Comparison of ENCODE assay signal across 9 cellular contexts in genomic region chr3:120093923-120094775, GRCh38. TPM values are rescaled to one million over a fixed set of nuclear protein-coding genes. Genes with fewer than 3 reads are reported as not detected.
A peak's percentile ranks its signal among the peaks of the same experiment; 100 is the strongest.
DNase-seq lines count a peak whose midpoint lies in the region; ATAC-seq lines count a peak whose summit lies in the region.
"Had no signal": no experiment of that assay in that cellular context is flagged by ENCODE, and none has a peak within 500 bp of the region (broad histone marks: within the 10 kb centered on the region; RNA-seq: fewer than 3 reads in every experiment).

Gene GSK3B, minus strand, starts transcription at chr3:120094447. Its CDS starts 1,013 bp downstream, at chr3:120093434.

- peaks cover 18% of the 10 kb centered on the region in 2 donors for H3K36me3 Mint-ChIP-seq in activated naive CD4-positive, alpha-beta T cell treated with anti-CD3 and anti-CD28 coated beads, Interleukin-2, amount 50 U/mL, for 72 hours

- H3K4ac ChIP-seq in trophoblast cell (ENCODE audit: low read depth, low read length) = peak within 1 kb of the TSS; percentile 96

- peaks cover 18% of the 10 kb centered on the region for H3K79me2 ChIP-seq in trophoblast cell (ENCODE audit: control insufficient read depth, insufficient read depth, low read length, poor library complexity)

- DNase-seq in DMS 273 (lab: John Stamatoyannopoulos, UW; ENCODE audit: unreplicated experiment) (peak; percentile 96), HuH-7 (ENCODE audit: low spot score) (peak; percentile 91), SJSA1 (ENCODE audit: low read depth in 1 of 2, low spot score in 2 of 2) (peak; percentile 70 to 79), glomerular visceral epithelial cell (ENCODE audit: extremely low spot score) (peak; percentile 100), trophoblast cell (peak; percentile 71 to 74), ureter (ENCODE audit: low spot score) (peak; percentile 79)
- peak; percentile 76 to 81 for DNase-seq in activated naive CD4-positive, alpha-beta T cell treated with anti-CD3 and anti-CD28 coated beads, Interleukin-2, amount 50 U/mL, for 72 hours (ENCODE audit: low spot score in 2 of 2)

- H3K4me3 ChIP-seq in SJSA1 = peak within 1 kb of the TSS; percentile 78
- H3K4me3 ChIP-seq in trophoblast cell (ENCODE audit: low read depth, low read length) = peak within 1 kb of the TSS; percentile 78

- peak within 1 kb of the TSS; percentile 100 for H4K91ac ChIP-seq in trophoblast cell (ENCODE audit: low read depth, low read length)

- peak within 1 kb of the TSS; percentile 100 for H2BK5ac ChIP-seq in trophoblast cell (ENCODE audit: low read depth, low read length, poor library complexity)

- H3K9me3 Mint-ChIP-seq in activated naive CD4-positive, alpha-beta T cell treated with anti-CD3 and anti-CD28 coated beads, Interleukin-2, amount 50 U/mL, for 72 hours = no peaks in the 10 kb centered on the region
- H3K9me3 Mint-ChIP-seq: stimulated activated naive CD8-positive, alpha-beta T cell treated with anti-CD3 and anti-CD28 coated beads, Interleukin-15, Interleukin-2, amounts not matched to agents 100 ng/mL and 50 ng/mL, for 24 hours had no signal

- ATAC-seq in GM21423 (IDR thresholded peaks at IDR 0.05; ENCODE audit: unreplicated experiment) = peak; percentile 34
- ATAC-seq in activated naive CD4-positive, alpha-beta T cell treated with anti-CD3 and anti-CD28 coated beads, Interleukin-2, amount 50 U/mL, for 72 hours = peak; percentile 61 to 71

- H3K27me3 ChIP-seq in SJSA1 (replicated peaks) = no peaks in the 10 kb centered on the region
- no peaks in the 10 kb centered on the region for H3K27me3 ChIP-seq in trophoblast cell (ENCODE audit: insufficient read depth, low read length)

- peak within 1 kb of the TSS; percentile 99 for H2AK5ac ChIP-seq in trophoblast cell (ENCODE audit: low read length)

- H3K27ac Mint-ChIP-seq in activated naive CD4-positive, alpha-beta T cell treated with anti-CD3 and anti-CD28 coated beads, Interleukin-2, amount 50 U/mL, for 72 hours = peak within 1 kb of the TSS in 1 of 2 donors; percentile 99
- H3K27ac Mint-ChIP-seq: stimulated activated naive CD8-positive, alpha-beta T cell treated with anti-CD3 and anti-CD28 coated beads, Interleukin-15, Interleukin-2, amounts not matched to agents 100 ng/mL and 50 ng/mL, for 24 hours had no signal

- no peak within 1 kb of the TSS for H3K23ac ChIP-seq in trophoblast cell (ENCODE audit: low read length)

- peaks cover 22% of the 10 kb centered on the region for H3K79me1 ChIP-seq in trophoblast cell (ENCODE audit: low read length)

- H3K27ac ChIP-seq in SJSA1 (peak within 1 kb of the TSS; percentile 99), trophoblast cell (ENCODE audit: low read depth, low read length) (peak within 1 kb of the TSS; percentile 100)

- H3K36me3 ChIP-seq in SJSA1 = peaks cover 19% of the 10 kb centered on the region
- H3K36me3 ChIP-seq in trophoblast cell (ENCODE audit: control insufficient read depth in 1 of 2, insufficient read depth in 2 of 2, low read length in 2 of 2) = no peaks in the 10 kb centered on the region

- H3K9ac ChIP-seq in trophoblast cell (ENCODE audit: low read length) = peak within 1 kb of the TSS; percentile 91

- peak within 1 kb of the TSS; percentile 99 for H3K18ac ChIP-seq in trophoblast cell (ENCODE audit: low read length)

- H2BK12ac ChIP-seq in trophoblast cell (ENCODE audit: low read length) = peak within 1 kb of the TSS; percentile 44

- H3K4me1 ChIP-seq in SJSA1 (replicated peaks) (peaks cover 18% of the 10 kb centered on the region), trophoblast cell (ENCODE audit: control insufficient read depth in 1 of 2, insufficient read depth in 2 of 2, low read length in 2 of 2) (peaks cover 3 to 8% of the 10 kb centered on the region in 2 experiments)

- no CpG with 5 or more reads among the region's 94 CpGs for WGBS in trophoblast cell (ENCODE audit: extremely low coverage, insufficient coverage, insufficient read length)

- H4K8ac ChIP-seq in trophoblast cell (ENCODE audit: low read depth, low read length) = peak within 1 kb of the TSS; percentile 98

- peak within 1 kb of the TSS; percentile 93 for H2AFZ ChIP-seq in trophoblast cell (ENCODE audit: insufficient read depth, low read length, poor library complexity)

- H3K4me2 ChIP-seq in trophoblast cell (ENCODE audit: low read length) = peak within 1 kb of the TSS; percentile 82

- peak within 1 kb of the TSS; percentile 99 for H2BK120ac ChIP-seq in trophoblast cell (ENCODE audit: insufficient read depth, low read length, poor library complexity)

- H4K12ac ChIP-seq in trophoblast cell (ENCODE audit: low read depth, low read length) = peak within 1 kb of the TSS; percentile 97

- no peaks in the 10 kb centered on the region for H3K9me3 ChIP-seq in SJSA1 (replicated peaks)
- H3K9me3 ChIP-seq in trophoblast cell (ENCODE audit: insufficient read depth, low read depth, low read length) = no peaks in the 10 kb centered on the region

- H3K14ac ChIP-seq in trophoblast cell (ENCODE audit: low read length) = peak within 1 kb of the TSS; percentile 100

RNA-seq across cellular contexts. Expression of gene GSK3B, which starts in this region (rescaled TPM):
- 34.0 and 45.5 TPM in 2 replicates for total RNA-seq in SJSA1 (2014; rRNA removed; shearing (Covaris generic))
- 10 to 100 TPM; 26.3 to 44.2 TPM for total RNA-seq in activated naive CD4-positive, alpha-beta T cell treated with anti-CD3 and anti-CD28 coated beads, Interleukin-2, amount 50 U/mL, for 72 hours
- 241 and 242 TPM in 2 replicates for polyA plus RNA-seq in trophoblast cell (2013)
- 48.4 TPM for total RNA-seq in ureter

Comparison
In these comparisons a context has a peak if more than half of its experiments do, and no peak if none do; other contexts are left out.
1. Peak in every context shown above with its lines: DNase-seq, ATAC-seq, H3K4me3 ChIP-seq and H3K27ac ChIP-seq.